In genomic region chr6:151240036-151240685, GRCh38 we compare ENCODE assay signal across 8 cellular contexts. TPM values are rescaled to one million over a fixed set of nuclear protein-coding genes. Genes with fewer than 3 reads are reported as not detected.
DNase-seq lines count a peak whose midpoint lies in the region; ATAC-seq and TF ChIP-seq lines count a peak whose summit lies in the region.

No MANE protein-coding gene starts in this region.

- peak overlapping the region; percentile 34 to 55; a peak in 3 of 4 replicates for H3K27ac ChIP-seq in SK-N-SH (ENCODE audit: low read depth in 2 of 2, low read length in 1 of 2)
- peak overlapping the region; percentile 35 to 86 (median 84) for H3K27ac ChIP-seq in spleen
- H3K27ac ChIP-seq in effector memory CD4-positive, alpha-beta T cell (ENCODE audit: insufficient read depth, low read length, poor library complexity, severe bottlenecking), result no peak overlapping the region

- no peak for TF ChIP-seq POLR2A in spleen (IDR thresholded peaks at IDR 0.05)

- POLR2A ChIA-PET in SK-N-SH (lab: Yijun Ruan, JAX), result no interaction called here

- no peaks in the 10 kb centered on the region; the same call in 1 of the 2 replicates for H3K9me3 ChIP-seq in BE2C
- no peaks in the 10 kb centered on the region for H3K9me3 ChIP-seq in SK-N-SH
- no peaks in the 10 kb centered on the region for H3K9me3 ChIP-seq in spleen
- H3K9me3 ChIP-seq in effector memory CD4-positive, alpha-beta T cell (ENCODE audit: control insufficient read depth, low read length), result no peaks in the 10 kb centered on the region

- H3K4me1 ChIP-seq in BE2C (peaks cover 19% of the 10 kb centered on the region), SK-N-SH (ENCODE audit: control insufficient read depth in 1 of 2, insufficient read depth in 2 of 2, low read depth in 1 of 2, low read length in 1 of 2) (peaks cover 7 to 20% of the 10 kb centered on the region in 2 experiments; a peak in 3 of 4 replicates), spleen (peaks cover 5 to 24% (median 21%) of the 10 kb centered on the region in 6 donors)
- H3K4me1 ChIP-seq in effector memory CD4-positive, alpha-beta T cell (ENCODE audit: control insufficient read depth, insufficient read depth, low read length, poor library complexity, severe bottlenecking), result no peaks in the 10 kb centered on the region

- ATAC-seq in HG02870 (IDR thresholded peaks at IDR 0.05; ENCODE audit: unreplicated experiment), result peak; percentile 44
- ATAC-seq in GM18858 (IDR thresholded peaks at IDR 0.05; ENCODE audit: unreplicated experiment), result no peak

- intact Hi-C loops in spleen (cut with DNase I; ENCODE audit: low total_unique reads), result no loop called here

- no peaks in the 10 kb centered on the region for H3K27me3 ChIP-seq in BE2C
- no peaks in the 10 kb centered on the region for H3K27me3 ChIP-seq in SK-N-SH (ENCODE audit: insufficient read depth)
- H3K27me3 ChIP-seq in spleen (replicated peaks in 1 of 7), result peaks cover 0 to 77% (median 23%) of the 10 kb centered on the region in 7 donors
- peaks cover 7% of the 10 kb centered on the region for H3K27me3 ChIP-seq in effector memory CD4-positive, alpha-beta T cell (replicated peaks; ENCODE audit: control insufficient read depth, insufficient read depth, low read length, poor library complexity, severe bottlenecking)

- TF ChIP-seq RAD21 in SK-N-SH (IDR thresholded peaks at IDR 0.05; ENCODE audit: low read length), result no peak

- TF ChIP-seq CTCF in BE2C (IDR thresholded peaks at IDR 0.05; ENCODE audit: low read depth, low read length) (no peak), SK-N-SH (IDR thresholded peaks at IDR 0.05) (peak; percentile 12; the same call in 1 of the 2 replicates), choroid plexus epithelial cell (conservative IDR thresholded peaks at IDR 0.05; ENCODE audit: low read depth, low read length) (no peak), spleen (IDR thresholded peaks at IDR 0.05 in 8 of 11, conservative IDR thresholded peaks at IDR 0.05 in 3 of 11) (no peak)

- H3K79me2 ChIP-seq in SK-N-SH (ENCODE audit: insufficient read depth), result peaks cover 43% of the 10 kb centered on the region

- H3K9me2 ChIP-seq in SK-N-SH, result no peaks in the 10 kb centered on the region

- 1% methylated on average over 22 of the region's 60 CpGs for WGBS in SK-N-SH (ENCODE audit: low lambda C conversion rate)
- 0 to 3% (median 1%) methylated on average over 28 to 60 of the region's 60 CpGs for WGBS in spleen, 5 donors

- H3K36me3 ChIP-seq in BE2C (no peaks in the 10 kb centered on the region), SK-N-SH (replicated peaks in 1 of 2; ENCODE audit: control insufficient read depth in 1 of 2, insufficient read depth in 2 of 2, low read length in 1 of 2) (peaks cover 0 to 3% of the 10 kb centered on the region in 2 experiments), spleen (no peaks in the 10 kb centered on the region)
- no peaks in the 10 kb centered on the region for H3K36me3 ChIP-seq in effector memory CD4-positive, alpha-beta T cell (ENCODE audit: control insufficient read depth, insufficient read depth, low read length)

- peak overlapping the region; percentile 83 for H3K4me2 ChIP-seq in SK-N-SH

- no peak for TF ChIP-seq EP300 in SK-N-SH (IDR thresholded peaks at IDR 0.05; ENCODE audit: borderline replicate concordance in 1 of 2, low read depth in 1 of 2, low read length in 1 of 2)

- H3K9ac ChIP-seq in SK-N-SH, result peak overlapping the region; percentile 76; the same call in 1 of the 2 replicates

- peaks cover 14% of the 10 kb centered on the region; the same call in 1 of the 2 replicates for H4K20me1 ChIP-seq in SK-N-SH (ENCODE audit: insufficient read depth)

- H3K4me3 ChIP-seq in BE2C (ENCODE audit: low read depth, low read length) (peak overlapping the region; percentile 80), SK-N-SH (ENCODE audit: low read depth in 2 of 2, low read length in 1 of 2) (peak overlapping the region; percentile 76), choroid plexus epithelial cell (ENCODE audit: low read depth, low read length) (peak overlapping the region; percentile 88), spleen (peak overlapping the region; percentile 46 to 75 (median 50))
- no peak overlapping the region for H3K4me3 ChIP-seq in effector memory CD4-positive, alpha-beta T cell (ENCODE audit: insufficient read depth, low read depth, low read length, poor library complexity, severe bottlenecking)

- peak overlapping the region; percentile 68; the same call in 1 of the 2 replicates for H2AFZ ChIP-seq in SK-N-SH (ENCODE audit: low read depth)

- peak; percentile 89 for DNase-seq in BE2C
- DNase-seq in SK-N-SH, result peak; percentile 84
- peak; percentile 84 for DNase-seq in choroid plexus epithelial cell (ENCODE audit: low read depth)
- DNase-seq in kidney glomerular epithelial cell (lab: John Stamatoyannopoulos, UW), result peak; percentile 65
- DNase-seq in spleen, result peak; percentile 74
- DNase-seq in effector memory CD4-positive, alpha-beta T cell, result no peak

- peaks cover 14% of the 10 kb centered on the region for H3F3A ChIP-seq in SK-N-SH (replicated peaks; ENCODE audit: insufficient read depth)

- CTCF ChIA-PET in SK-N-SH (lab: Yijun Ruan, JAX), result interaction anchor here (0.9 to 5.1 kb wide), 4 partner anchors 25 to 226 kb away, joined by 3 to 26 read pairs (median 4); no protein-coding TSS in a partner anchor

TF ChIP-seq in SK-N-SH, 30 proteins besides CTCF, POLR2A, EP300 and RAD21 (continues in another document):
- peak; percentile 68 for TF ChIP-seq USF1 (IDR thresholded peaks at IDR 0.05; ENCODE audit: borderline replicate concordance, low read depth)
- peak; percentile 61; the same call in 1 of the 2 replicates for TF ChIP-seq MAX (IDR thresholded peaks at IDR 0.05; ENCODE audit: low read depth)
- TF ChIP-seq MEF2A (IDR thresholded peaks at IDR 0.05; ENCODE audit: borderline replicate concordance, low read depth), result no peak
- peak; percentile 76; the same call in 1 of the 2 replicates for TF ChIP-seq TAF1 (IDR thresholded peaks at IDR 0.05; ENCODE audit: borderline replicate concordance, low read depth, low read length)
- no peak for TF ChIP-seq FOXM1 (IDR thresholded peaks at IDR 0.05; ENCODE audit: low read depth)
- TF ChIP-seq PBX3 (IDR thresholded peaks at IDR 0.05), result no peak
- TF ChIP-seq EZH2phosphoT487 (IDR thresholded peaks at IDR 0.05; ENCODE audit: borderline replicate concordance, low read depth), result no peak
- TF ChIP-seq GATA2 (CRISPR knock-in tag; IDR thresholded peaks at IDR 0.05), result no peak
- TF ChIP-seq NRF1 (IDR thresholded peaks at IDR 0.05; ENCODE audit: low read depth, low read length), result no peak
- no peak; the same call in 1 of the 2 replicates for TF ChIP-seq SIN3A (IDR thresholded peaks at IDR 0.05; ENCODE audit: borderline replicate concordance, low read depth, low read length)
- TF ChIP-seq RFX5 (IDR thresholded peaks at IDR 0.05; ENCODE audit: low read length), result no peak
- no peak for TF ChIP-seq RXRA (IDR thresholded peaks at IDR 0.05; ENCODE audit: borderline replicate concordance, low read depth)
- TF ChIP-seq MXI1 (IDR thresholded peaks at IDR 0.05; ENCODE audit: low read depth, low read length), result no peak
- TF ChIP-seq SMC3 (IDR thresholded peaks at IDR 0.05; ENCODE audit: low read depth, low read length), result no peak
- TF ChIP-seq TCF12 (IDR thresholded peaks at IDR 0.05), result peak; percentile 19; the same call in 1 of the 2 replicates
- no peak for TF ChIP-seq CHD2 (IDR thresholded peaks at IDR 0.05; ENCODE audit: low read length, partially characterized antibody)
- no peak for TF ChIP-seq ZBTB33 (IDR thresholded peaks at IDR 0.05; ENCODE audit: borderline replicate concordance, low read depth)
- peak; percentile 63; the same call in 1 of the 2 replicates for TF ChIP-seq POLR2AphosphoS5 (IDR thresholded peaks at IDR 0.05; ENCODE audit: low read depth, low read length)

RNA-seq across cellular contexts. Expression of gene AKAP12, which starts 0.4 kb away (rescaled TPM):
- 44.5 TPM for polyA plus RNA-seq in BE2C (2012; ENCODE audit: insufficient read depth, insufficient read length, low read depth)
- polyA plus RNA-seq in SK-N-SH (2012; rRNA removed) (46.5 and 48.4 TPM in 2 replicates), spleen (1 to 10 TPM; 3.2 to 6.1 (median 3.8) TPM)
- 56.2 and 63.1 TPM in 2 replicates for polyA plus RNA-seq in SK-N-SH (2012; cell fraction: cytosol; rRNA removed)
- 28.0 and 46.8 TPM in 2 replicates for polyA plus RNA-seq in SK-N-SH (2012; cell fraction: nucleus; rRNA removed)
- total RNA-seq in spleen, result 10 to 100 TPM; 38.0 to 64.7 (median 47.7) TPM

Comparison
In these comparisons a context has a peak if more than half of its experiments do, and no peak if none do; other contexts are left out.
1. DNase-seq: peak in BE2C (single experiment), SK-N-SH (single experiment), choroid plexus epithelial cell (single experiment), kidney glomerular epithelial cell (single experiment) and spleen (single experiment); none in effector memory CD4-positive, alpha-beta T cell (0 of 3).